Comparison of ENCODE assay signal across 1 cellular context in genomic region chr4:74451214-74451661, GRCh38.
TF ChIP-seq lines count a peak whose summit lies in the region.

No MANE protein-coding gene starts in this region.

TF ChIP-seq in GM23338, 12 proteins besides CTCF, POLR2A, EP300 and RAD21 (continued from another document):
- TF ChIP-seq ZNF114 (CRISPR knock-in tag; IDR thresholded peaks at IDR 0.05) (no peak), STAT1 (IDR thresholded peaks at IDR 0.05; ENCODE audit: unreplicated experiment) (no peak), POLR2AphosphoS5 (IDR thresholded peaks at IDR 0.05; ENCODE audit: low read depth) (no peak), CREB1 (CRISPR knock-in tag; IDR thresholded peaks at IDR 0.05; ENCODE audit: low read depth) (no peak), ZNF331 (CRISPR knock-in tag; IDR thresholded peaks at IDR 0.05; ENCODE audit: low read depth) (no peak), JUNB (IDR thresholded peaks at IDR 0.05; ENCODE audit: unreplicated experiment) (no peak), ZNF462 (CRISPR knock-in tag; IDR thresholded peaks at IDR 0.05) (no peak)
TF ChIP-seq in GM23338: peak in this region for 0.
